1 cellular context compared by ENCODE assay signal in the genomic region with DNA sequence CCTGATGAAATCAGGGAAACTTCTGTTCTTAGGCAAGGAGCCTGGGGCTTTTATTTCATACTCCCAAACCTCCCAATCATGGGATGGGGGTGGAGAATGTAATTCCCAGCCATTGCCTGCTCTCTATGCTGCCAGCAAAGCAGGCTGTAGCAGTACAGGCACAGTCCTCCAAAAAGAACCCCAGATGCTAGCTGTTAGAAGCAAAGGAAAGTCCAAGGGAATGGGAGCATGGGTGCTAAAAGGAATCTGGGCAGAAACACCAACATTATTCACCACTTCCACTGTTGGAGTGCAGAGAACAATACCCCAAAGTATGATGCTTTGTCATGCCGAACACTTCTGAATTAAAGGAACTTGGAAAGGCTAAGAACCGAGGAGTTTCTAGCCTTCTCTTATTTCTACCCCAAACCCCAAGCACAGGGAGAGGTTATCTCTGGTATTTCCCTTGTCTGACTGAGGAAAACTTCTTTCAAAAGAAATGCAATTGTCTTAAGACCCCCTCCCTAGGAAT.
TF ChIP-seq lines count a peak whose summit lies in the region.

No MANE protein-coding gene starts in this region.

TF ChIP-seq in SK-N-SH, 30 proteins besides CTCF, POLR2A, EP300 and RAD21:
- TF ChIP-seq GATA2 (CRISPR knock-in tag; IDR thresholded peaks at IDR 0.05) (no peak), FOSL2 (IDR thresholded peaks at IDR 0.05; ENCODE audit: borderline replicate concordance, low read depth) (no peak), RCOR1 (IDR thresholded peaks at IDR 0.05; ENCODE audit: low read length) (no peak), EZH2phosphoT487 (IDR thresholded peaks at IDR 0.05; ENCODE audit: borderline replicate concordance, low read depth) (no peak), SIN3A (IDR thresholded peaks at IDR 0.05; ENCODE audit: borderline replicate concordance, low read depth, low read length) (no peak), ELF1 (IDR thresholded peaks at IDR 0.05) (no peak), TCF12 (IDR thresholded peaks at IDR 0.05) (no peak), TAF1 (IDR thresholded peaks at IDR 0.05; ENCODE audit: borderline replicate concordance, low read depth, low read length) (no peak), POLR2AphosphoS5 (IDR thresholded peaks at IDR 0.05; ENCODE audit: low read depth, low read length) (no peak)
- TF ChIP-seq, protein P1, sequence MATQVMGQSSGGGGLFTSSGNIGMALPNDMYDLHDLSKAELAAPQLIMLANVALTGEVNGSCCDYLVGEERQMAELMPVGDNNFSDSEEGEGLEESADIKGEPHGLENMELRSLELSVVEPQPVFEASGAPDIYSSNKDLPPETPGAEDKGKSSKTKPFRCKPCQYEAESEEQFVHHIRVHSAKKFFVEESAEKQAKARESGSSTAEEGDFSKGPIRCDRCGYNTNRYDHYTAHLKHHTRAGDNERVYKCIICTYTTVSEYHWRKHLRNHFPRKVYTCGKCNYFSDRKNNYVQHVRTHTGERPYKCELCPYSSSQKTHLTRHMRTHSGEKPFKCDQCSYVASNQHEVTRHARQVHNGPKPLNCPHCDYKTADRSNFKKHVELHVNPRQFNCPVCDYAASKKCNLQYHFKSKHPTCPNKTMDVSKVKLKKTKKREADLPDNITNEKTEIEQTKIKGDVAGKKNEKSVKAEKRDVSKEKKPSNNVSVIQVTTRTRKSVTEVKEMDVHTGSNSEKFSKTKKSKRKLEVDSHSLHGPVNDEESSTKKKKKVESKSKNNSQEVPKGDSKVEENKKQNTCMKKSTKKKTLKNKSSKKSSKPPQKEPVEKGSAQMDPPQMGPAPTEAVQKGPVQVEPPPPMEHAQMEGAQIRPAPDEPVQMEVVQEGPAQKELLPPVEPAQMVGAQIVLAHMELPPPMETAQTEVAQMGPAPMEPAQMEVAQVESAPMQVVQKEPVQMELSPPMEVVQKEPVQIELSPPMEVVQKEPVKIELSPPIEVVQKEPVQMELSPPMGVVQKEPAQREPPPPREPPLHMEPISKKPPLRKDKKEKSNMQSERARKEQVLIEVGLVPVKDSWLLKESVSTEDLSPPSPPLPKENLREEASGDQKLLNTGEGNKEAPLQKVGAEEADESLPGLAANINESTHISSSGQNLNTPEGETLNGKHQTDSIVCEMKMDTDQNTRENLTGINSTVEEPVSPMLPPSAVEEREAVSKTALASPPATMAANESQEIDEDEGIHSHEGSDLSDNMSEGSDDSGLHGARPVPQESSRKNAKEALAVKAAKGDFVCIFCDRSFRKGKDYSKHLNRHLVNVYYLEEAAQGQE (IDR thresholded peaks at IDR 0.05; ENCODE audit: low read depth, low read length), result no peak
- TF ChIP-seq, protein P2, sequence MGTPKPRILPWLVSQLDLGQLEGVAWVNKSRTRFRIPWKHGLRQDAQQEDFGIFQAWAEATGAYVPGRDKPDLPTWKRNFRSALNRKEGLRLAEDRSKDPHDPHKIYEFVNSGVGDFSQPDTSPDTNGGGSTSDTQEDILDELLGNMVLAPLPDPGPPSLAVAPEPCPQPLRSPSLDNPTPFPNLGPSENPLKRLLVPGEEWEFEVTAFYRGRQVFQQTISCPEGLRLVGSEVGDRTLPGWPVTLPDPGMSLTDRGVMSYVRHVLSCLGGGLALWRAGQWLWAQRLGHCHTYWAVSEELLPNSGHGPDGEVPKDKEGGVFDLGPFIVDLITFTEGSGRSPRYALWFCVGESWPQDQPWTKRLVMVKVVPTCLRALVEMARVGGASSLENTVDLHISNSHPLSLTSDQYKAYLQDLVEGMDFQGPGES (IDR thresholded peaks at IDR 0.05; ENCODE audit: low read depth, low read length), result no peak
- TF ChIP-seq, protein P3, sequence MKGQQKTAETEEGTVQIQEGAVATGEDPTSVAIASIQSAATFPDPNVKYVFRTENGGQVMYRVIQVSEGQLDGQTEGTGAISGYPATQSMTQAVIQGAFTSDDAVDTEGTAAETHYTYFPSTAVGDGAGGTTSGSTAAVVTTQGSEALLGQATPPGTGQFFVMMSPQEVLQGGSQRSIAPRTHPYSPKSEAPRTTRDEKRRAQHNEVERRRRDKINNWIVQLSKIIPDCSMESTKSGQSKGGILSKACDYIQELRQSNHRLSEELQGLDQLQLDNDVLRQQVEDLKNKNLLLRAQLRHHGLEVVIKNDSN (IDR thresholded peaks at IDR 0.05; ENCODE audit: borderline replicate concordance, low read depth), result no peak
- TF ChIP-seq, protein P4, sequence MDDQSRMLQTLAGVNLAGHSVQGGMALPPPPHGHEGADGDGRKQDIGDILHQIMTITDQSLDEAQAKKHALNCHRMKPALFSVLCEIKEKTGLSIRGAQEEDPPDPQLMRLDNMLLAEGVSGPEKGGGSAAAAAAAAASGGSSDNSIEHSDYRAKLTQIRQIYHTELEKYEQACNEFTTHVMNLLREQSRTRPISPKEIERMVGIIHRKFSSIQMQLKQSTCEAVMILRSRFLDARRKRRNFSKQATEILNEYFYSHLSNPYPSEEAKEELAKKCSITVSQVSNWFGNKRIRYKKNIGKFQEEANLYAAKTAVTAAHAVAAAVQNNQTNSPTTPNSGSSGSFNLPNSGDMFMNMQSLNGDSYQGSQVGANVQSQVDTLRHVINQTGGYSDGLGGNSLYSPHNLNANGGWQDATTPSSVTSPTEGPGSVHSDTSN (IDR thresholded peaks at IDR 0.05), result no peak
- TF ChIP-seq, protein P5, sequence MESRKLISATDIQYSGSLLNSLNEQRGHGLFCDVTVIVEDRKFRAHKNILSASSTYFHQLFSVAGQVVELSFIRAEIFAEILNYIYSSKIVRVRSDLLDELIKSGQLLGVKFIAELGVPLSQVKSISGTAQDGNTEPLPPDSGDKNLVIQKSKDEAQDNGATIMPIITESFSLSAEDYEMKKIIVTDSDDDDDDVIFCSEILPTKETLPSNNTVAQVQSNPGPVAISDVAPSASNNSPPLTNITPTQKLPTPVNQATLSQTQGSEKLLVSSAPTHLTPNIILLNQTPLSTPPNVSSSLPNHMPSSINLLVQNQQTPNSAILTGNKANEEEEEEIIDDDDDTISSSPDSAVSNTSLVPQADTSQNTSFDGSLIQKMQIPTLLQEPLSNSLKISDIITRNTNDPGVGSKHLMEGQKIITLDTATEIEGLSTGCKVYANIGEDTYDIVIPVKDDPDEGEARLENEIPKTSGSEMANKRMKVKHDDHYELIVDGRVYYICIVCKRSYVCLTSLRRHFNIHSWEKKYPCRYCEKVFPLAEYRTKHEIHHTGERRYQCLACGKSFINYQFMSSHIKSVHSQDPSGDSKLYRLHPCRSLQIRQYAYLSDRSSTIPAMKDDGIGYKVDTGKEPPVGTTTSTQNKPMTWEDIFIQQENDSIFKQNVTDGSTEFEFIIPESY (IDR thresholded peaks at IDR 0.05; ENCODE audit: borderline replicate concordance, low read depth), result no peak
